In the genomic region with DNA sequence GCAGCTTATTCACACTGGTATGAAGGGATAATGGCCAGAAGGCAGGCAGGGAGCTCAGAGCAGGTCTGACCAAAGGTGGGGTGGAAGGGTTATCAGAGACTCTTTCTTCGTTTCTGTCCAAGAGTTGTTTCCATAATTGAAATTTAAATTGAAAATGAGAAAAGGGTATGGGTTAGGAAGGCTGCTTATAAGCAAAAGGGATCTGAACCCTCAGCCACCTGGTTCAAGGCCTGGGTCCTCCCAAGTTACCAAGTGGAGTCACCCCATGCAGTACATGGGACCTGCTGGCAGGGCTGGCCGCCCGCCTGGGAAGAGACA, we compare ENCODE assay signal across 11 cellular contexts. TPM values are rescaled to one million over a fixed set of nuclear protein-coding genes. Genes with fewer than 3 reads are reported as not detected.
DNase-seq lines count a peak whose midpoint lies in the region; ATAC-seq and TF ChIP-seq lines count a peak whose summit lies in the region.
"Had no signal": no experiment of that assay in that cellular context is flagged by ENCODE, and none has a peak within 500 bp of the region (broad histone marks: within the 10 kb centered on the region; RNA-seq: fewer than 3 reads in every experiment).

No MANE protein-coding gene starts in this region.

- H3K27ac Mint-ChIP-seq in activated naive CD4-positive, alpha-beta T cell treated with anti-CD3 and anti-CD28 coated beads, Interleukin-2, amount 10 ng/mL, durations not matched to agents 7 days and 5 days = peak overlapping the region; percentile 84
- H3K27ac Mint-ChIP-seq in activated naive CD4-positive, alpha-beta T cell treated with anti-CD3 and anti-CD28 coated beads, Interleukin-2, amount 50 U/mL, for 72 hours = peak overlapping the region; percentile 94 to 98
- peak overlapping the region; percentile 88 for H3K27ac Mint-ChIP-seq in memory B cell
- H3K27ac Mint-ChIP-seq: dendritic cell treated with granulocyte-macrophage colony-stimulating factor and Interleukin-4, amounts not matched to agents 40 ng/mL and 50 ng/mL, for 4 days had no signal

- no peaks in the 10 kb centered on the region for H3K9me3 ChIP-seq in tibial artery

- peaks cover 76% of the 10 kb centered on the region for H3K36me3 Mint-ChIP-seq in activated naive CD4-positive, alpha-beta T cell treated with anti-CD3 and anti-CD28 coated beads, Interleukin-2, amount 10 ng/mL, durations not matched to agents 7 days and 5 days
- H3K36me3 Mint-ChIP-seq in activated naive CD4-positive, alpha-beta T cell treated with anti-CD3 and anti-CD28 coated beads, Interleukin-2, amount 50 U/mL, for 72 hours = peaks cover 0 to 32% of the 10 kb centered on the region in 2 donors
- H3K36me3 Mint-ChIP-seq in memory B cell = peaks cover 22% of the 10 kb centered on the region

- no peaks in the 10 kb centered on the region for H3K27me3 Mint-ChIP-seq in activated naive CD4-positive, alpha-beta T cell treated with anti-CD3 and anti-CD28 coated beads, Interleukin-2, amount 10 ng/mL, durations not matched to agents 7 days and 5 days
- H3K27me3 Mint-ChIP-seq in memory B cell = no peaks in the 10 kb centered on the region

- intact Hi-C loops in tibial artery (cut with DNase I; ENCODE audit: low total_unique reads) = no loop called here

- no peaks in the 10 kb centered on the region for H3K9me3 Mint-ChIP-seq in activated naive CD4-positive, alpha-beta T cell treated with anti-CD3 and anti-CD28 coated beads, Interleukin-2, amount 10 ng/mL, durations not matched to agents 7 days and 5 days
- no peaks in the 10 kb centered on the region for H3K9me3 Mint-ChIP-seq in activated naive CD4-positive, alpha-beta T cell treated with anti-CD3 and anti-CD28 coated beads, Interleukin-2, amount 50 U/mL, for 72 hours
- H3K9me3 Mint-ChIP-seq in memory B cell = peaks cover 2% of the 10 kb centered on the region
- H3K9me3 Mint-ChIP-seq: dendritic cell treated with granulocyte-macrophage colony-stimulating factor and Interleukin-4, amounts not matched to agents 40 ng/mL and 50 ng/mL, for 4 days had no signal

- no peaks in the 10 kb centered on the region for H3K27me3 ChIP-seq in tibial artery

- H3K4me3 ChIP-seq in tibial artery = no peak overlapping the region

- ATAC-seq in activated naive CD4-positive, alpha-beta T cell treated with anti-CD3 and anti-CD28 coated beads, Interleukin-2, amount 50 U/mL, for 72 hours = no peak
- ATAC-seq in memory B cell (ENCODE audit: low read depth) (no peak), HG02840 (IDR thresholded peaks at IDR 0.05; ENCODE audit: low FRiP score, unreplicated experiment) (no peak)
- ATAC-seq: Right ventricle myocardium inferior had no signal

- CTCF ChIA-PET in activated naive CD4-positive, alpha-beta T cell treated with anti-CD3 and anti-CD28 coated beads, Interleukin-2, amount 10 ng/mL, durations not matched to agents 7 days and 5 days (lab: Charles Lee) = interaction anchor here (1.6 to 17.2 kb wide), 2 partner anchors 9 to 70 kb away, joined by 7 to 247 read pairs; no protein-coding TSS in a partner anchor

- peak overlapping the region; percentile 47 for H3K4me3 Mint-ChIP-seq in activated naive CD4-positive, alpha-beta T cell treated with anti-CD3 and anti-CD28 coated beads, Interleukin-2, amount 10 ng/mL, durations not matched to agents 7 days and 5 days
- peak overlapping the region; percentile 53 for H3K4me3 Mint-ChIP-seq in memory B cell
- H3K4me3 Mint-ChIP-seq: dendritic cell treated with granulocyte-macrophage colony-stimulating factor and Interleukin-4, amounts not matched to agents 40 ng/mL and 50 ng/mL, for 4 days had no signal

- H3K27ac ChIP-seq in tibial artery = peak overlapping the region; percentile 94

- no peak for DNase-seq in activated naive CD4-positive, alpha-beta T cell treated with anti-CD3 and anti-CD28 coated beads, Interleukin-2, amount 10 ng/mL, durations not matched to agents 7 days and 5 days
- DNase-seq in activated naive CD4-positive, alpha-beta T cell treated with anti-CD3 and anti-CD28 coated beads, Interleukin-2, amount 50 U/mL, for 16 hours = no peak
- no peak for DNase-seq in activated naive CD4-positive, alpha-beta T cell treated with anti-CD3 and anti-CD28 coated beads, Interleukin-2, amount 50 U/mL, for 72 hours (ENCODE audit: low spot score in 2 of 2)
- no peak for DNase-seq in memory B cell (ENCODE audit: low spot score in 2 of 2)
- no peak for DNase-seq in tibial artery
- no peak for DNase-seq in NCI-H1105 treated with DMSO at 0.1 percent for 48 hours (lab: John Stamatoyannopoulos, UW)
- DNase-seq in DMS53 treated with DMSO at 0.1 percent for 48 hours (lab: John Stamatoyannopoulos, UW; ENCODE audit: unreplicated experiment) = no peak
- DNase-seq: stimulated activated CD4-positive, alpha-beta T cell treated with anti-CD3 and anti-CD28 coated beads, Interleukin-1b, Interleukin-23, amount 100 ng/mL, for 48 hours had no signal

- H3K36me3 ChIP-seq in tibial artery = no peaks in the 10 kb centered on the region

- no peak for TF ChIP-seq CTCF in tibial artery (IDR thresholded peaks at IDR 0.05)

- peaks cover 97% of the 10 kb centered on the region for H3K4me1 Mint-ChIP-seq in activated naive CD4-positive, alpha-beta T cell treated with anti-CD3 and anti-CD28 coated beads, Interleukin-2, amount 10 ng/mL, durations not matched to agents 7 days and 5 days
- H3K4me1 Mint-ChIP-seq in memory B cell = peaks cover 82% of the 10 kb centered on the region

- H3K4me1 ChIP-seq in tibial artery = peaks cover 16 to 87% (median 69%) of the 10 kb centered on the region in 4 donors

RNA-seq across cellular contexts. Expression of gene EEIG1, which starts 17.8 kb away (rescaled TPM):
- 10 to 100 TPM; 63.1 to 96.5 TPM for total RNA-seq in activated naive CD4-positive, alpha-beta T cell treated with anti-CD3 and anti-CD28 coated beads, Interleukin-2, amount 50 U/mL, for 72 hours

RNA-seq across cellular contexts. Expression of gene DPM2, which starts 25.3 kb away (rescaled TPM):
- 10 to 100 TPM; 26.0 to 49.8 TPM for total RNA-seq in activated naive CD4-positive, alpha-beta T cell treated with anti-CD3 and anti-CD28 coated beads, Interleukin-2, amount 50 U/mL, for 72 hours

RNA-seq across cellular contexts. Expression of gene PIP5KL1, which starts 32.4 kb away (rescaled TPM):
- total RNA-seq in activated naive CD4-positive, alpha-beta T cell treated with anti-CD3 and anti-CD28 coated beads, Interleukin-2, amount 50 U/mL, for 72 hours = 1 to 10 TPM; 4.0 to 6.8 TPM
- total RNA-seq: Right ventricle myocardium inferior had no signal

RNA-seq across cellular contexts. Expression of gene ST6GALNAC4, which starts 46.2 kb away (rescaled TPM):
- total RNA-seq in activated naive CD4-positive, alpha-beta T cell treated with anti-CD3 and anti-CD28 coated beads, Interleukin-2, amount 50 U/mL, for 72 hours = 10 to 100 TPM; 24.5 to 43.2 TPM
